In genomic region chr1:152034654-152035405, GRCh38 we compare ENCODE assay signal across 8 cellular contexts. TPM values are rescaled to one million over a fixed set of nuclear protein-coding genes. Genes with fewer than 3 reads are reported as not detected.
DNase-seq lines count a peak whose midpoint lies in the region; ATAC-seq and TF ChIP-seq lines count a peak whose summit lies in the region.

No MANE protein-coding gene starts in this region.

- H3K27ac ChIP-seq in thoracic aorta = peak overlapping the region; percentile 41 to 95

- H3K36me3 Mint-ChIP-seq in naive thymus-derived CD8-positive, alpha-beta T cell = peaks cover 5 to 21% (median 17%) of the 10 kb centered on the region in 3 donors

- H3K4me1 ChIP-seq in thoracic aorta (ENCODE audit: control insufficient read depth in 1 of 2, low read depth in 2 of 2) = peaks cover 9 to 24% of the 10 kb centered on the region in 2 donors

- H3K27me3 Mint-ChIP-seq in naive thymus-derived CD8-positive, alpha-beta T cell = no peaks in the 10 kb centered on the region

- peaks cover 27 to 60% (median 47%) of the 10 kb centered on the region in 4 donors for H3K4me1 Mint-ChIP-seq in naive thymus-derived CD8-positive, alpha-beta T cell

- no peaks in the 10 kb centered on the region for H3K9me3 Mint-ChIP-seq in naive thymus-derived CD8-positive, alpha-beta T cell

- no peaks in the 10 kb centered on the region for H3K9me3 ChIP-seq in thoracic aorta

- DNase-seq in NOMO-1 treated with DMSO at 0.1 percent for 48 hours (lab: John Stamatoyannopoulos, UW; ENCODE audit: unreplicated experiment) (peak; percentile 81), epithelial cell of proximal tubule (ENCODE audit: low read depth) (no peak), thoracic aorta (ENCODE audit: low spot score) (no peak)
- peak in 2 of 3 experiments; percentile 38 to 55 for DNase-seq in activated CD8-positive, alpha-beta memory T cell treated with anti-CD3 and anti-CD28 coated beads for 48 hours (ENCODE audit: low read depth in 2 of 3, low spot score in 2 of 3)
- DNase-seq in naive thymus-derived CD8-positive, alpha-beta T cell = peak; percentile 26 to 75 (median 61)

- peak overlapping the region; percentile 90 to 100 (median 96) for H3K4me3 Mint-ChIP-seq in naive thymus-derived CD8-positive, alpha-beta T cell

- H3K4me3 ChIP-seq in GM12875 (ENCODE audit: low read depth, low read length) (peak overlapping the region; percentile 1), epithelial cell of proximal tubule (ENCODE audit: low read depth, low read length) (peak overlapping the region; percentile 77), thoracic aorta (peak overlapping the region; percentile 88)

- no peaks in the 10 kb centered on the region for H3K27me3 ChIP-seq in thoracic aorta (replicated peaks; ENCODE audit: insufficient read depth)

- TF ChIP-seq CTCF in GM12875 (IDR thresholded peaks at IDR 0.05; ENCODE audit: borderline replicate concordance, insufficient read depth, low read depth, low read length) (peak; percentile 72), epithelial cell of proximal tubule (conservative IDR thresholded peaks at IDR 0.05; ENCODE audit: low read depth, low read length) (peak; percentile 79), thoracic aorta (IDR thresholded peaks at IDR 0.05) (peak; percentile 65)

- POLR2A ChIA-PET in naive thymus-derived CD8-positive, alpha-beta T cell (lab: Charles Lee) = interaction anchor here (0.8 to 5.0 kb wide), 11 partner anchors 10 to 153 kb away, joined by 3 to 112 read pairs (median 5); partner anchors contain the start of gene THEM4

- ATAC-seq in HG02973 (IDR thresholded peaks at IDR 0.05; ENCODE audit: unreplicated experiment) = peak; percentile 47
- peak; percentile 78 to 90 for ATAC-seq in naive thymus-derived CD8-positive, alpha-beta T cell
- no peak for ATAC-seq in thoracic aorta (ENCODE audit: insufficient number of reproducible peaks, low FRiP score, low read depth)
- no peak for ATAC-seq in GM21528 (IDR thresholded peaks at IDR 0.05; ENCODE audit: low FRiP score, unreplicated experiment)

- H3K36me3 ChIP-seq in thoracic aorta = peaks cover 30% of the 10 kb centered on the region

- H3K27ac Mint-ChIP-seq in naive thymus-derived CD8-positive, alpha-beta T cell = peak overlapping the region; percentile 91 to 100 (median 98)

RNA-seq across cellular contexts. Expression of gene S100A11, which starts 2.0 kb away (rescaled TPM):
- 575 and 947 TPM in 2 replicates for total RNA-seq in epithelial cell of proximal tubule
- 10 to 100 TPM; 88.6 to 95.4 TPM for total RNA-seq in naive thymus-derived CD8-positive, alpha-beta T cell
- polyA plus RNA-seq in naive thymus-derived CD8-positive, alpha-beta T cell = 100 to 1,000 TPM in 1 of 3 donors, 10 to 100 TPM in 2; 62.0 to 124 (median 74.6) TPM
- 100 to 1,000 TPM; 196 to 210 TPM for total RNA-seq in thoracic aorta

RNA-seq across cellular contexts. Expression of gene S100A10, which starts 41.2 kb away (rescaled TPM):
- 216 and 394 TPM in 2 replicates for total RNA-seq in epithelial cell of proximal tubule
- total RNA-seq in naive thymus-derived CD8-positive, alpha-beta T cell = 100 to 1,000 TPM; 198 to 212 TPM
- polyA plus RNA-seq in naive thymus-derived CD8-positive, alpha-beta T cell = 100 to 1,000 TPM; 629 to 783 (median 630) TPM
- 100 to 1,000 TPM in 1 of 2 donors, 10 to 100 TPM in 1; 47.0 to 107 TPM for total RNA-seq in thoracic aorta

RNA-seq across cellular contexts. Expression of gene TCHHL1, which starts 54.0 kb away (rescaled TPM):
- not detected in 2 replicates for total RNA-seq in epithelial cell of proximal tubule
- not detected for total RNA-seq in naive thymus-derived CD8-positive, alpha-beta T cell
- not detected for polyA plus RNA-seq in naive thymus-derived CD8-positive, alpha-beta T cell
- not detected for total RNA-seq in thoracic aorta

Comparison
In these comparisons a context has a peak if more than half of its experiments do, and no peak if none do; other contexts are left out.
1. H3K4me3 ChIP-seq: peak in every context shown above with its lines; median percentile 88 in thoracic aorta; 77 in epithelial cell of proximal tubule; 1 in GM12875.
2. ATAC-seq: peak in HG02973 (single experiment) and naive thymus-derived CD8-positive, alpha-beta T cell (2 of 2); none in thoracic aorta (single experiment) and GM21528 (single experiment).
3. DNase-seq: peak in NOMO-1 treated with DMSO at 0.1 percent for 48 hours (single experiment), activated CD8-positive, alpha-beta memory T cell treated with anti-CD3 and anti-CD28 coated beads for 48 hours (2 of 3) and naive thymus-derived CD8-positive, alpha-beta T cell (10 of 10); none in epithelial cell of proximal tubule (single experiment) and thoracic aorta (single experiment).
4. Peak in every context shown above with its lines, with median percentiles within 50 percentile points of each other: CTCF ChIP-seq.